In genomic region chr3:133549565-133549964, GRCh38 we compare ENCODE assay signal across 16 cellular contexts.
"Had no signal": no experiment of that assay in that cellular context is flagged by ENCODE, and none has a peak within 500 bp of the region (broad histone marks: within the 10 kb centered on the region; RNA-seq: fewer than 3 reads in every experiment).

No MANE protein-coding gene starts in this region.

- H3K27ac Mint-ChIP-seq: nephron progenitor cell, type B pancreatic cell had no signal

- H3K4me2 ChIP-seq: hepatocyte had no signal

- H3K36me3 ChIP-seq: sigmoid colon, uterus had no signal

- DNase-seq: cortex of kidney; dorsolateral prefrontal cortex; effector CD8-positive, alpha-beta T cell; foreskin melanocyte; left colon; mammary epithelial cell; naive thymus-derived CD4-positive, alpha-beta T cell; nephron progenitor cell; sigmoid colon; stimulated activated CD4-positive, alpha-beta T cell treated with anti-CD3 and anti-CD28 coated beads, Interleukin-2, amount 100 ng/mL, for 24 hours; stimulated activated CD4-positive, alpha-beta T cell treated with anti-CD3 and anti-CD28 coated beads, Interleukin-4, amount 100 ng/mL, for 4 hours; stimulated activated naive CD4-positive, alpha-beta T cell; uterus had no signal

- H3K27me3 Mint-ChIP-seq: type B pancreatic cell had no signal

- H3K79me2 ChIP-seq: hepatocyte had no signal

- H3K27me3 ChIP-seq: dorsolateral prefrontal cortex, hepatocyte, sigmoid colon, uterus had no signal

- H3K27ac ChIP-seq: dorsolateral prefrontal cortex, hepatocyte, sigmoid colon, skin epidermis, uterus had no signal

- ATAC-seq: left colon; naive thymus-derived CD4-positive, alpha-beta T cell had no signal

- H3K9me3 Mint-ChIP-seq: type B pancreatic cell had no signal

- H3K9me3 ChIP-seq: sigmoid colon, uterus had no signal

- H3K4me3 Mint-ChIP-seq: naive thymus-derived CD4-positive, alpha-beta T cell; nephron progenitor cell; type B pancreatic cell had no signal

- H3K4me3 ChIP-seq: dorsolateral prefrontal cortex, hepatocyte, sigmoid colon, skin epidermis, uterus had no signal

- H3K4me1 ChIP-seq: uterus had no signal

- H2AFZ ChIP-seq: hepatocyte had no signal

- H3K36me3 Mint-ChIP-seq: type B pancreatic cell had no signal
